Comparison of ENCODE assay signal across 8 cellular contexts in the genomic region with DNA sequence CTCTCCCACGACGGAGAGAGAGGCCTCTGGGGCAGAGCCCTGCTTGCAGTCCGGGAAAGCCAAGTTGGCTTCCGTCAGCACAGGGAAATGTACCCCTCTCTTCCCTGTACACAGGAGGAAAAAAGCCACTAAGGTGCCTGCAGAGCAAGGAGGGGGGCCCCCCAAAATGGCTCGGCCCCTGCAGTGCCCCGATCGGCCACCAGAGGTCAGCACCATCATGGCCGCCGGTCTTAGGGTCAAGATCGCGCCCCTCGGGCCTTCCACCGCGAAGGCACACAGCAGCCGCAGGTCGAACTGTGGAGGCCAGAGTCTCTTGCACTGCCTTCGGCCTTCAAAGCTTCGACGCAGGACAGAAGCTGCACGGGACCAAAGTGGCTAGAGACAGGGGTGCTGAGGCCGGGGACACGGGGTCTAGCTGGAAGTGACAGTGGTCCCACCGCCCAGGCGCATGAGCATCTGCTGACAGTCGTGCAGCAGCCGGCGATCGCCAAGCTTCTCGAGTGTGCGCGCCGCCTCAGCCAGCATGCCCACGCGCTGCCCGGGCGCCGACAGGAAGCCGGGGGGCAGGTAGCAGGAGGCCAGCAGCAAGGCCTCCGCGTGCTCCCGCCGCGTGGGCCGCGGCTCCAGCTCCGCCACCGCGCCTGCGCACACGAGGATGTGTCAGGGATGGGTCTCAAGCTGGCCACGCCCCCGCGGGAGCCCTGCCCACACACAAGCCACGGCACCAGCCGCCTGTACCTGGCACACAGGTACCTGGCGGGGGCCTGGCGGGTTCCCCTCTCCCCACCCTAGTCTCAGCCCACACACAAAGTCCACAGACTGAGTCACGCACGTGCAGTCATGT. TPM values are rescaled to one million over a fixed set of nuclear protein-coding genes. Genes with fewer than 3 reads are reported as not detected.
A peak's percentile ranks its signal among the peaks of the same experiment; 100 is the strongest.
DNase-seq lines count a peak whose midpoint lies in the region; ATAC-seq, FAIRE-seq and TF ChIP-seq lines count a peak whose summit lies in the region.

No MANE protein-coding gene starts in this region.

- no peaks in the 10 kb centered on the region for H3K36me3 ChIP-seq in breast epithelium
- peaks cover 6 to 18% of the 10 kb centered on the region in 2 donors for H3K36me3 ChIP-seq in kidney (ENCODE audit: control insufficient read depth in 1 of 2, insufficient read depth in 2 of 2, low read length in 2 of 2)

- H3K9ac ChIP-seq in kidney (ENCODE audit: low read length in 2 of 2) = no peak overlapping the region

- TF ChIP-seq POLR2A in breast epithelium (IDR thresholded peaks at IDR 0.05) = no peak

- no peaks in the 10 kb centered on the region for H3K9me3 ChIP-seq in breast epithelium
- H3K9me3 ChIP-seq in kidney (ENCODE audit: control insufficient read depth in 1 of 2, low read length in 2 of 2) = no peaks in the 10 kb centered on the region

- peak; percentile 99 for TF ChIP-seq CTCF in WI38 (IDR thresholded peaks at IDR 0.05; ENCODE audit: low read depth, low read length)
- peak; percentile 99 to 100 (median 100) for TF ChIP-seq CTCF in breast epithelium (IDR thresholded peaks at IDR 0.05)
- TF ChIP-seq CTCF in kidney (IDR thresholded peaks at IDR 0.05; ENCODE audit: borderline replicate concordance, extremely low read depth, insufficient read depth) = peak; percentile 94

- peaks cover 11 to 15% of the 10 kb centered on the region in 2 donors for H3K4me1 ChIP-seq in breast epithelium
- H3K4me1 ChIP-seq in kidney (ENCODE audit: control insufficient read depth in 1 of 2, insufficient read depth in 1 of 2, low read depth in 1 of 2, low read length in 2 of 2) = peaks cover 6 to 12% of the 10 kb centered on the region in 2 donors

- intact Hi-C loops in breast epithelium (cut with DNase I; ENCODE audit: low total_unique reads) (loop anchor here (5.0 to 10.0 kb wide), 2 partner anchors 45 to 222 kb away; a partner anchor contains a TSS), kidney (cut with DNase I) (loop anchor here (5.0 kb wide), 1 partner anchor 50 kb away; no protein-coding TSS in a partner anchor)

- DNase-seq in Caki2 (ENCODE audit: low read depth) (peak; percentile 46), breast epithelium (ENCODE audit: low spot score in 2 of 2) (peak; percentile 69 to 79), kidney (peak; percentile 86), NK-92 (lab: John Stamatoyannopoulos, UW; ENCODE audit: unreplicated experiment) (no peak)
- peak; percentile 73 to 77 for DNase-seq in stimulated activated CD4-positive, alpha-beta T cell treated with anti-CD3 and anti-CD28 coated beads, Interleukin-2, amount 100 ng/mL, for 24 hours

- no peaks in the 10 kb centered on the region for H3K27me3 ChIP-seq in breast epithelium

- in situ Hi-C loops in Caki2 (cut with HindIII; ENCODE audit: low pct_unique_long_range_greater_than_20kb, low sequenced_read_pairs) = no loop called here

- FAIRE-seq in kidney (lab: Jason Lieb, UNC) = no peak

- ATAC-seq in HG03432 (IDR thresholded peaks at IDR 0.05; ENCODE audit: unreplicated experiment) = peak; percentile 36
- ATAC-seq in HG03196 (IDR thresholded peaks at IDR 0.05; ENCODE audit: unreplicated experiment) = no peak

- peak overlapping the region; percentile 52 to 78 for H3K27ac ChIP-seq in breast epithelium
- peak overlapping the region in 1 of 2 donors; percentile 14 for H3K27ac ChIP-seq in kidney (ENCODE audit: low read depth in 2 of 2, low read length in 2 of 2)

- H3K4me3 ChIP-seq in WI38 (ENCODE audit: low read depth, low read length) = no peak overlapping the region
- peak overlapping the region in 2 of 3 donors; percentile 3 to 47 for H3K4me3 ChIP-seq in breast epithelium
- no peak overlapping the region for H3K4me3 ChIP-seq in kidney (ENCODE audit: low read length in 2 of 2)

RNA-seq across cellular contexts. Expression of a gene that starts 24.4 kb away (rescaled TPM):
- 33.9 and 59.6 TPM in 2 replicates for total RNA-seq in Caki2 (2014; rRNA removed; shearing (Covaris generic); ENCODE audit: low replicate concordance)
- total RNA-seq in breast epithelium (100 to 1,000 TPM in 1 of 3 donors, 10 to 100 TPM in 2; 39.0 to 119 (median 81.3) TPM), kidney (48.3 TPM)
- polyA plus RNA-seq in kidney (ENCODE audit: insufficient read depth, low read depth, low replicate concordance) = 37.6 TPM

Comparison
In these comparisons a context has a peak if more than half of its experiments do, and no peak if none do; other contexts are left out.
1. H3K4me3 ChIP-seq: peak in breast epithelium (2 of 3); none in WI38 (single experiment) and kidney (0 of 2).
2. Peak in every context shown above with its lines, with median percentiles within 50 percentile points of each other: CTCF ChIP-seq.